ENCODE assay signal across 8 cellular contexts in genomic region chr19:55060287-55060686, GRCh38. TPM values are rescaled to one million over a fixed set of nuclear protein-coding genes. Genes with fewer than 3 reads are reported as not detected.
A peak's percentile ranks its signal among the peaks of the same experiment; 100 is the strongest.
DNase-seq lines count a peak whose midpoint lies in the region; ATAC-seq, FAIRE-seq and TF ChIP-seq lines count a peak whose summit lies in the region.
"Not testable (repeated sequence)": the region's sequence is repeated elsewhere in the genome, so short reads cannot be mapped to it uniquely, and the experiment has no call there.
"Had no signal": no experiment of that assay in that cellular context is flagged by ENCODE, and none has a peak within 500 bp of the region (broad histone marks: within the 10 kb centered on the region; RNA-seq: fewer than 3 reads in every experiment).

No MANE protein-coding gene starts in this region.

- intact Hi-C loops in K562 (cut with micrococcal nuclease) = not testable (repeated sequence)

- not testable (repeated sequence) for H3K9me3 ChIP-seq in T-helper 17 cell (ENCODE audit: control insufficient read depth, low read length, poor library complexity, severe bottlenecking); K562 (replicated peaks; ENCODE audit: control insufficient read depth, insufficient read depth, low read depth, low read length); hepatocyte (ENCODE audit: low read depth); parathyroid adenoma (ENCODE audit: control insufficient read depth, low read length)

- not testable (repeated sequence) for TF ChIP-seq CTCF in K562 (IDR thresholded peaks at IDR 0.05 in 2 of 3, conservative IDR thresholded peaks at IDR 0.05 in 1 of 3; ENCODE audit: insufficient read depth in 2 of 3, low read depth in 1 of 3, low read length in 3 of 3); hepatocyte (IDR thresholded peaks at IDR 0.05; ENCODE audit: poor library complexity); parathyroid adenoma (IDR thresholded peaks at IDR 0.05)

- H3K27me3 ChIP-seq in K562 (ENCODE audit: control insufficient read depth in 2 of 2, insufficient read depth in 2 of 2, low read length in 2 of 2); hepatocyte; parathyroid adenoma (ENCODE audit: control insufficient read depth, insufficient read depth, low read length): not testable (repeated sequence)

- WGBS in K562 (ENCODE audit: insufficient coverage, low coverage, missing lambda C conversion rate) = 51% methylated on average over 9 of the region's 9 CpGs
- WGBS in hepatocyte (ENCODE audit: low lambda C conversion rate, missing lambda C conversion rate) = 72% methylated on average over 9 of the region's 9 CpGs

- not testable (repeated sequence) for TF ChIP-seq RAD21 in K562 (CRISPR knock-in tag; conservative IDR thresholded peaks at IDR 0.05 in 1 of 2, IDR thresholded peaks at IDR 0.05 in 1 of 2)

- H3K4me3 ChIP-seq in K562; hepatocyte; parathyroid adenoma (ENCODE audit: low read depth, low read length): not testable (repeated sequence)

- not testable (repeated sequence) for TF ChIP-seq EP300 in K562 (IDR thresholded peaks at IDR 0.05; ENCODE audit: low read length)

- H3K4me1 ChIP-seq in K562 (replicated peaks in 1 of 2; ENCODE audit: control insufficient read depth in 2 of 2, insufficient read depth in 2 of 2, low read length in 2 of 2) (peaks cover 3 to 19% of the 10 kb centered on the region in 2 experiments; a peak in 4 of 5 replicates), parathyroid adenoma (peaks cover 12% of the 10 kb centered on the region)
- H3K4me1 ChIP-seq in hepatocyte (ENCODE audit: insufficient read depth) = not testable (repeated sequence)

- DNase-seq in EL = peak; percentile 18
- not testable (repeated sequence) for DNase-seq in T-helper 17 cell; K562 (ENCODE audit: extremely low read depth in 1 of 4, low spot score in 3 of 4); hepatocyte (ENCODE audit: low spot score)

- not testable (repeated sequence) for H3K4me3 Mint-ChIP-seq in T-helper 17 cell

- H3K9me2 ChIP-seq in hepatocyte (replicated peaks; ENCODE audit: insufficient read depth) = not testable (repeated sequence)

- H3K4me2 ChIP-seq in K562 (ENCODE audit: insufficient read depth, low read length) = 0 out of 2 replicates have a peak overlapping the region, but pooled peaks have one; percentile 9
- not testable (repeated sequence) for H3K4me2 ChIP-seq in hepatocyte
- peak overlapping the region; percentile 31 for H3K4me2 ChIP-seq in parathyroid adenoma (ENCODE audit: low read length)

- H4K20me1 ChIP-seq in K562 (replicated peaks; ENCODE audit: control insufficient read depth, insufficient read depth, low read length); hepatocyte (ENCODE audit: insufficient read depth, poor library complexity, severe bottlenecking): not testable (repeated sequence)

- not testable (repeated sequence) for FAIRE-seq in K562 (lab: Jason Lieb, UNC)

- not testable (repeated sequence) for H3K36me3 Mint-ChIP-seq in T-helper 17 cell (ENCODE audit: low read depth)

- H3K27ac ChIP-seq in K562 (ENCODE audit: extremely low read depth, low read depth, low read length) = not testable (repeated sequence)
- H3K27ac ChIP-seq in hepatocyte (peak overlapping the region; percentile 73), parathyroid adenoma (peak overlapping the region; percentile 18)

- not testable (repeated sequence) for H2AFZ ChIP-seq in K562 (ENCODE audit: low read depth, low read length); hepatocyte; parathyroid adenoma

- H3K4me1 Mint-ChIP-seq in T-helper 17 cell = peaks cover 12% of the 10 kb centered on the region

- not testable (repeated sequence) for H3K9me1 ChIP-seq in K562 (ENCODE audit: control insufficient read depth, insufficient read depth, low read length)

- H3K27me3 Mint-ChIP-seq in T-helper 17 cell = not testable (repeated sequence)

- H3K9ac ChIP-seq in K562 (ENCODE audit: insufficient read depth in 1 of 2, low read depth in 2 of 2, low read length in 2 of 2); parathyroid adenoma: not testable (repeated sequence)

- POLR2A ChIA-PET in K562 (lab: Yijun Ruan, JAX) = not testable (repeated sequence)

- in situ Hi-C loops in K562 (cut with MboI) = not testable (repeated sequence)

- peaks cover 59% of the 10 kb centered on the region for H3K36me3 ChIP-seq in K562 (ENCODE audit: control insufficient read depth, insufficient read depth, low read length)
- not testable (repeated sequence) for H3K36me3 ChIP-seq in hepatocyte (replicated peaks; ENCODE audit: insufficient read depth, low read depth); parathyroid adenoma (ENCODE audit: control insufficient read depth, insufficient read depth, low read length)

- not testable (repeated sequence) for ATAC-seq in T-helper 17 cell, K562

- CTCF ChIA-PET in K562 (lab: Yijun Ruan, JAX; ENCODE audit: low intra/inter-chr PET ratio) = not testable (repeated sequence)

- H3K79me2 ChIP-seq in K562 (ENCODE audit: control insufficient read depth, insufficient read depth, low read length) = peaks cover 49% of the 10 kb centered on the region
- peaks cover 14% of the 10 kb centered on the region for H3K79me2 ChIP-seq in hepatocyte
- H3K79me2 ChIP-seq in parathyroid adenoma = not testable (repeated sequence)

- peak overlapping the region; percentile 56 for H3K27ac Mint-ChIP-seq in T-helper 17 cell

- BruUV-seq in K562 (replicated peaks; lab: Mats Ljungman, UMichigan) = TSS peak; percentile 30

- not testable (repeated sequence) for TF ChIP-seq POLR2A in K562 (conservative IDR thresholded peaks at IDR 0.05)

RNA-seq across cellular contexts. Expression of gene RDH13, which starts 2.7 kb away (rescaled TPM):
- total RNA-seq in T-helper 17 cell = 10 to 100 TPM; 11.3 to 12.9 TPM
- 86.2 and 226 TPM in 2 replicates for total RNA-seq in K562 (2011; cell fraction: chromatin; rRNA removed; ENCODE audit: low replicate concordance)
- 132 and 156 TPM in 2 replicates for total RNA-seq in K562 (2011; cell fraction: nucleolus; rRNA removed)
- total RNA-seq in K562 (2011; cell fraction: nucleoplasm; rRNA removed) = 101 and 114 TPM in 2 replicates
- total RNA-seq in K562 (2014; rRNA removed) = 63.2 and 78.7 TPM in 2 replicates
- 25.8 and 29.2 TPM in 2 replicates for total RNA-seq in K562 (2014; rRNA removed; fragmentation: Illumina TruSeq; extraction: Trizol)
- total RNA-seq in K562 (2015; rRNA removed; fragmentation: Illumina TruSeq; extraction: Trizol) = 41.9 and 43.3 TPM in 2 replicates
- 65.7 and 70.3 TPM in 2 replicates for total RNA-seq in K562 (2021)
- 23.3 and 28.6 TPM in 2 replicates for polyA plus RNA-seq in K562 (2011; rRNA removed)
- polyA plus RNA-seq in K562 (2011; cell fraction: cytosol; rRNA removed) = 19.8 and 50.7 TPM in 2 replicates
- polyA plus RNA-seq in K562 (2011; cell fraction: nucleus; rRNA removed) = 75.3 and 114 TPM in 2 replicates
- polyA plus RNA-seq in K562 (2012) = 36.1 and 51.9 TPM in 2 replicates
- polyA plus RNA-seq in K562 (2014; fragmentation: Illumina TruSeq; extraction: Trizol) = 39.5 and 44.9 TPM in 2 replicates
- polyA plus RNA-seq in K562 (2014; fragmentation: Nextera tagmentation; extraction: Ambion mirVana) = 1 to 10 TPM; 7.5 to 9.8 TPM
- polyA plus RNA-seq in K562 (2014; rRNA removed) = 51.2 and 53.8 TPM in 2 replicates
- polyA minus RNA-seq in K562 (2011; rRNA and poly(A)+ RNA removed) = 19.9 and 43.3 TPM in 2 replicates
- 18.3 and 33.0 TPM in 2 replicates for polyA minus RNA-seq in K562 (2011; cell fraction: cytosol; rRNA and poly(A)+ RNA removed)
- 32.5 and 38.9 TPM in 2 replicates for polyA minus RNA-seq in K562 (2011; cell fraction: nucleus; rRNA and poly(A)+ RNA removed)
- 14.5 and 17.3 TPM in 2 replicates for total RNA-seq in hepatocyte
- polyA plus RNA-seq in hepatocyte = 17.7 and 21.9 TPM in 2 replicates

RNA-seq across cellular contexts. Expression of gene EPS8L1, which starts 15.4 kb away (rescaled TPM):
- total RNA-seq in T-helper 17 cell (1 to 10 TPM; 1.8 to 3.3 TPM), K562 (2014; rRNA removed) (18.1 and 21.3 TPM in 2 replicates), K562 (2014; rRNA removed; fragmentation: Illumina TruSeq; extraction: Trizol) (6.8 and 8.0 TPM in 2 replicates), K562 (2015; rRNA removed; fragmentation: Illumina TruSeq; extraction: Trizol) (9.6 and 11.5 TPM in 2 replicates), K562 (2021) (17.3 and 18.9 TPM in 2 replicates), hepatocyte (20.5 and 25.7 TPM in 2 replicates)
- total RNA-seq in K562 (2011; cell fraction: chromatin; rRNA removed; ENCODE audit: low replicate concordance) = 21.2 and 53.9 TPM in 2 replicates
- total RNA-seq in K562 (2011; cell fraction: nucleolus; rRNA removed) = 25.4 and 29.5 TPM in 2 replicates
- 24.6 and 30.8 TPM in 2 replicates for total RNA-seq in K562 (2011; cell fraction: nucleoplasm; rRNA removed)
- polyA plus RNA-seq in K562 (2011; rRNA removed) (11.9 and 13.2 TPM in 2 replicates), K562 (2014; fragmentation: Illumina TruSeq; extraction: Trizol) (13.5 and 14.0 TPM in 2 replicates), K562 (2014; fragmentation: Nextera tagmentation; extraction: Ambion mirVana) (under 1 TPM; 0.35 to 0.59 TPM), K562 (2014; rRNA removed) (15.9 and 22.1 TPM in 2 replicates), hepatocyte (33.8 and 49.6 TPM in 2 replicates)
- 9.1 and 15.2 TPM in 2 replicates for polyA plus RNA-seq in K562 (2011; cell fraction: cytosol; rRNA removed)
- polyA plus RNA-seq in K562 (2011; cell fraction: nucleus; rRNA removed) = 39.1 and 62.6 TPM in 2 replicates
- 22.7 and 23.7 TPM in 2 replicates for polyA plus RNA-seq in K562 (2012)
- polyA minus RNA-seq in K562 (2011; rRNA and poly(A)+ RNA removed) = 3.1 and 7.7 TPM in 2 replicates
- polyA minus RNA-seq in K562 (2011; cell fraction: cytosol; rRNA and poly(A)+ RNA removed) = 5.2 and 6.4 TPM in 2 replicates
- polyA minus RNA-seq in K562 (2011; cell fraction: nucleus; rRNA and poly(A)+ RNA removed) = 10.0 and 12.8 TPM in 2 replicates

RNA-seq across cellular contexts. Expression of gene GP6, which starts 22.2 kb away (rescaled TPM):
- total RNA-seq in T-helper 17 cell = 10 to 100 TPM in 1 of 2 donors, 1 to 10 TPM in 1; 1.8 to 22.1 TPM
- total RNA-seq in K562 (2011; cell fraction: chromatin; rRNA removed; ENCODE audit: low replicate concordance) = 21.2 and 44.5 TPM in 2 replicates
- total RNA-seq in K562 (2011; cell fraction: nucleolus; rRNA removed) = 22.6 and 39.5 TPM in 2 replicates
- 29.0 and 50.9 TPM in 2 replicates for total RNA-seq in K562 (2011; cell fraction: nucleoplasm; rRNA removed)
- total RNA-seq in K562 (2014; rRNA removed) = 9.7 and 14.7 TPM in 2 replicates
- total RNA-seq in K562 (2014; rRNA removed; fragmentation: Illumina TruSeq; extraction: Trizol) = 5.7 and 7.3 TPM in 2 replicates
- 3.1 and 3.2 TPM in 2 replicates for total RNA-seq in K562 (2015; rRNA removed; fragmentation: Illumina TruSeq; extraction: Trizol)
- 13.8 and 21.1 TPM in 2 replicates for total RNA-seq in K562 (2021)
- polyA plus RNA-seq in K562 (2011; rRNA removed) = 4.6 and 15.8 TPM in 2 replicates
- polyA plus RNA-seq in K562 (2011; cell fraction: cytosol; rRNA removed) = 4.3 and 28.1 TPM in 2 replicates
- polyA plus RNA-seq in K562 (2011; cell fraction: nucleus; rRNA removed) = 3.8 and 33.4 TPM in 2 replicates
- 6.4 and 10.7 TPM in 2 replicates for polyA plus RNA-seq in K562 (2012)
- polyA plus RNA-seq in K562 (2014; fragmentation: Illumina TruSeq; extraction: Trizol) = 19.6 and 26.5 TPM in 2 replicates
- polyA plus RNA-seq in K562 (2014; fragmentation: Nextera tagmentation; extraction: Ambion mirVana) = 1 to 10 TPM; 5.4 to 5.7 TPM
- 12.4 and 17.5 TPM in 2 replicates for polyA plus RNA-seq in K562 (2014; rRNA removed)
- polyA minus RNA-seq in K562 (2011; rRNA and poly(A)+ RNA removed) = 1.9 and 8.0 TPM in 2 replicates
- 3.7 and 9.2 TPM in 2 replicates for polyA minus RNA-seq in K562 (2011; cell fraction: cytosol; rRNA and poly(A)+ RNA removed)
- polyA minus RNA-seq in K562 (2011; cell fraction: nucleus; rRNA and poly(A)+ RNA removed) = 1.9 and 6.6 TPM in 2 replicates
- total RNA-seq in hepatocyte = 0.07 TPM in 1 of 2 replicates, not detected in the other
- 0.24 and 0.93 TPM in 2 replicates for polyA plus RNA-seq in hepatocyte
- total RNA-seq: GM12878, H7 had no signal
- polyA plus RNA-seq: AG04450, GM12878 had no signal

RNA-seq across cellular contexts. Expression of gene PPP1R12C, which starts 57.1 kb away (rescaled TPM):
- total RNA-seq in T-helper 17 cell (100 to 1,000 TPM; 133 to 173 TPM), K562 (2014; rRNA removed) (93.5 and 119 TPM in 2 replicates), K562 (2014; rRNA removed; fragmentation: Illumina TruSeq; extraction: Trizol) (16.3 and 21.9 TPM in 2 replicates), K562 (2015; rRNA removed; fragmentation: Illumina TruSeq; extraction: Trizol) (54.1 and 54.3 TPM in 2 replicates), K562 (2021) (89.7 and 110 TPM in 2 replicates), hepatocyte (69.7 and 71.8 TPM in 2 replicates)
- 103 and 282 TPM in 2 replicates for total RNA-seq in K562 (2011; cell fraction: chromatin; rRNA removed; ENCODE audit: low replicate concordance)
- total RNA-seq in K562 (2011; cell fraction: nucleolus; rRNA removed) = 185 and 189 TPM in 2 replicates
- 126 and 131 TPM in 2 replicates for total RNA-seq in K562 (2011; cell fraction: nucleoplasm; rRNA removed)
- polyA plus RNA-seq in K562 (2011; rRNA removed) (31.6 and 39.7 TPM in 2 replicates), K562 (2014; fragmentation: Illumina TruSeq; extraction: Trizol) (33.7 and 54.3 TPM in 2 replicates), K562 (2014; fragmentation: Nextera tagmentation; extraction: Ambion mirVana) (1 to 10 TPM; 1.8 to 2.7 TPM), K562 (2014; rRNA removed) (125 and 136 TPM in 2 replicates), hepatocyte (74.5 and 83.6 TPM in 2 replicates)
- polyA plus RNA-seq in K562 (2011; cell fraction: cytosol; rRNA removed) = 21.4 and 48.7 TPM in 2 replicates
- 238 and 450 TPM in 2 replicates for polyA plus RNA-seq in K562 (2011; cell fraction: nucleus; rRNA removed)
- polyA plus RNA-seq in K562 (2012) = 76.7 and 102 TPM in 2 replicates
- 5.9 and 7.7 TPM in 2 replicates for polyA minus RNA-seq in K562 (2011; rRNA and poly(A)+ RNA removed)
- polyA minus RNA-seq in K562 (2011; cell fraction: cytosol; rRNA and poly(A)+ RNA removed) = 15.9 and 20.8 TPM in 2 replicates
- polyA minus RNA-seq in K562 (2011; cell fraction: nucleus; rRNA and poly(A)+ RNA removed) = 53.1 and 57.2 TPM in 2 replicates
